19 cellular contexts compared by ENCODE assay signal in the genomic region with DNA sequence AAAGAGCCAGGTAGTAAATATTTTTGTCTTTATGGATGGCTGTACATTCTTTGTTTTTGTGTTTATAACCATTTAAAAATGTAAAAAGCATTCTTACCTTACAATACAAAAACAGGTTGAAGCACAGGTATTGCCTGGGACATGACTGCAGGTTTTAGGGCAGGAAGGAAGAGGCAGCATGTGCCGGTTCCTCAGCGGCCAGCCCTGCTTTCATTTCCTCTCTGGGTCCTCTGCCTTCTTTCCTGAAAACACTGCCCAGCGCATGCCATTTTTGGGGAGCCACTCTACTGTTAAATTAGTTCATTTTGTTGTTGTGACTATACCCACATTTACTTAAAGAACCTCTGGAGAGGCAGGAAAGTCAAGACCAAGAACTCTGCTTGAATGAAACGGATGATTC. TPM values are rescaled to one million over a fixed set of nuclear protein-coding genes. Genes with fewer than 3 reads are reported as not detected.
DNase-seq lines count a peak whose midpoint lies in the region; ATAC-seq and TF ChIP-seq lines count a peak whose summit lies in the region.
"Had no signal": no experiment of that assay in that cellular context is flagged by ENCODE, and none has a peak within 500 bp of the region (broad histone marks: within the 10 kb centered on the region; RNA-seq: fewer than 3 reads in every experiment).

No MANE protein-coding gene starts in this region.

- POLR2A ChIA-PET in activated CD4-positive, alpha-beta memory T cell treated with anti-CD3 and anti-CD28 coated beads, Interleukin-2, amount 10 ng/mL, durations not matched to agents 7 days and 5 days (lab: Charles Lee): no interaction called here
- POLR2A ChIA-PET in activated CD4-positive, alpha-beta memory T cell treated with anti-CD3 and anti-CD28 coated beads for 36 hours (lab: Charles Lee): no interaction called here
- POLR2A ChIA-PET in naive thymus-derived CD8-positive, alpha-beta T cell (lab: Charles Lee): no interaction called here

- H3K27ac ChIP-seq in GM23338 (ENCODE audit: low read depth): peak overlapping the region; percentile 57
- H3K27ac ChIP-seq: A549, colonic mucosa, tibial artery had no signal

- H3K9me2 ChIP-seq in GM23338 (ENCODE audit: insufficient read depth): no peaks in the 10 kb centered on the region

- no peak for TF ChIP-seq CTCF in GM23338 (conservative IDR thresholded peaks at IDR 0.05; ENCODE audit: low read depth in 2 of 2)

- intact Hi-C loops in activated CD4-positive, alpha-beta memory T cell treated with anti-CD3 and anti-CD28 coated beads for 36 hours (cut with micrococcal nuclease): no loop called here

- H3K36me3 Mint-ChIP-seq in activated CD4-positive, alpha-beta memory T cell treated with anti-CD3 and anti-CD28 coated beads, Interleukin-2, amount 10 ng/mL, durations not matched to agents 7 days and 5 days (ENCODE audit: low read depth): peaks cover 73% of the 10 kb centered on the region
- H3K36me3 Mint-ChIP-seq in activated CD4-positive, alpha-beta memory T cell treated with anti-CD3 and anti-CD28 coated beads for 36 hours: peaks cover 52% of the 10 kb centered on the region
- peaks cover 71% of the 10 kb centered on the region for H3K36me3 Mint-ChIP-seq in GM23338 (ENCODE audit: low read depth)
- peaks cover 35% of the 10 kb centered on the region for H3K36me3 Mint-ChIP-seq in activated naive CD8-positive, alpha-beta T cell treated with anti-CD3 and anti-CD28 coated beads for 36 hours
- peaks cover 9 to 83% (median 24%) of the 10 kb centered on the region in 3 donors for H3K36me3 Mint-ChIP-seq in naive thymus-derived CD8-positive, alpha-beta T cell

- H3K27me3 ChIP-seq in GM23338 (ENCODE audit: insufficient read depth): no peaks in the 10 kb centered on the region
- H3K27me3 ChIP-seq: colonic mucosa, tibial artery had no signal

- H3K9me3 Mint-ChIP-seq in activated CD4-positive, alpha-beta memory T cell treated with anti-CD3 and anti-CD28 coated beads, Interleukin-2, amount 10 ng/mL, durations not matched to agents 7 days and 5 days: no peaks in the 10 kb centered on the region
- no peaks in the 10 kb centered on the region for H3K9me3 Mint-ChIP-seq in activated CD4-positive, alpha-beta memory T cell treated with anti-CD3 and anti-CD28 coated beads for 36 hours
- H3K9me3 Mint-ChIP-seq in GM23338: no peaks in the 10 kb centered on the region
- no peaks in the 10 kb centered on the region for H3K9me3 Mint-ChIP-seq in activated naive CD8-positive, alpha-beta T cell treated with anti-CD3 and anti-CD28 coated beads for 36 hours
- H3K9me3 Mint-ChIP-seq in naive thymus-derived CD8-positive, alpha-beta T cell: no peaks in the 10 kb centered on the region
- H3K9me3 Mint-ChIP-seq: stimulated activated naive B cell treated with anti-CD40 and anti-IgM and Interleukin-4, amounts not matched to agents 10 μg/mL and 1 μg/mL and 100 μg/mL, for 72 hours had no signal

- DNase-seq in activated CD4-positive, alpha-beta memory T cell treated with anti-CD3 and anti-CD28 coated beads, Interleukin-2, amount 10 ng/mL, durations not matched to agents 7 days and 5 days: no peak
- DNase-seq in activated CD4-positive, alpha-beta memory T cell treated with anti-CD3 and anti-CD28 coated beads for 36 hours: no peak
- DNase-seq in GM23338 (ENCODE audit: low spot score) (no peak), NCI-H226 (no peak), NAMALWA (ENCODE audit: low spot score) (no peak), islet precursor cell (no peak)
- no peak for DNase-seq in activated naive CD8-positive, alpha-beta T cell treated with anti-CD3 and anti-CD28 coated beads for 36 hours
- DNase-seq in naive thymus-derived CD8-positive, alpha-beta T cell: peak in 2 of 10 donors; percentile 5 to 7
- DNase-seq: colonic mucosa; foreskin fibroblast; midbrain; NCI-H1092 treated with DMSO at 0.1 percent for 48 hours; NCI-H2081; NCI-H510A; stimulated activated naive B cell treated with anti-CD40 and anti-IgM and Interleukin-4, amounts not matched to agents 10 μg/mL and 1 μg/mL and 100 μg/mL, for 72 hours; tibial artery had no signal

- no peak overlapping the region for H2AFZ ChIP-seq in GM23338

- no peaks in the 10 kb centered on the region; the same call in 1 of the 2 replicates for H4K20me1 ChIP-seq in GM23338 (replicated peaks; ENCODE audit: insufficient read depth)

- H3F3A ChIP-seq in GM23338 (replicated peaks; ENCODE audit: low read depth): no peaks in the 10 kb centered on the region; the same call in 1 of the 2 replicates

- H3K4me2 ChIP-seq in GM23338: 0 out of 2 replicates have a peak overlapping the region, but pooled peaks have one; percentile 27
- H3K4me2 ChIP-seq: A549 had no signal

- no peaks in the 10 kb centered on the region for H3K27me3 Mint-ChIP-seq in activated CD4-positive, alpha-beta memory T cell treated with anti-CD3 and anti-CD28 coated beads, Interleukin-2, amount 10 ng/mL, durations not matched to agents 7 days and 5 days
- no peaks in the 10 kb centered on the region for H3K27me3 Mint-ChIP-seq in activated CD4-positive, alpha-beta memory T cell treated with anti-CD3 and anti-CD28 coated beads for 36 hours
- H3K27me3 Mint-ChIP-seq in GM23338 (ENCODE audit: insufficient read depth, low read depth, poor library complexity): peaks cover 10% of the 10 kb centered on the region
- H3K27me3 Mint-ChIP-seq in activated naive CD8-positive, alpha-beta T cell treated with anti-CD3 and anti-CD28 coated beads for 36 hours: no peaks in the 10 kb centered on the region
- H3K27me3 Mint-ChIP-seq in naive thymus-derived CD8-positive, alpha-beta T cell: no peaks in the 10 kb centered on the region
- H3K27me3 Mint-ChIP-seq: stimulated activated naive B cell treated with anti-CD40 and anti-IgM and Interleukin-4, amounts not matched to agents 10 μg/mL and 1 μg/mL and 100 μg/mL, for 72 hours had no signal

- peaks cover 45% of the 10 kb centered on the region for H3K4me1 ChIP-seq in GM23338 (ENCODE audit: insufficient read depth)
- H3K4me1 ChIP-seq: A549, colonic mucosa, tibial artery had no signal

- H3K27ac Mint-ChIP-seq in activated CD4-positive, alpha-beta memory T cell treated with anti-CD3 and anti-CD28 coated beads, Interleukin-2, amount 10 ng/mL, durations not matched to agents 7 days and 5 days: peak overlapping the region; percentile 46
- H3K27ac Mint-ChIP-seq in activated CD4-positive, alpha-beta memory T cell treated with anti-CD3 and anti-CD28 coated beads for 36 hours: no peak overlapping the region
- H3K27ac Mint-ChIP-seq in GM23338: peak overlapping the region; percentile 92
- peak overlapping the region; percentile 16 for H3K27ac Mint-ChIP-seq in activated naive CD8-positive, alpha-beta T cell treated with anti-CD3 and anti-CD28 coated beads for 36 hours
- peak overlapping the region; percentile 63 to 93 (median 83) for H3K27ac Mint-ChIP-seq in naive thymus-derived CD8-positive, alpha-beta T cell

- CTCF ChIA-PET in activated CD4-positive, alpha-beta memory T cell treated with anti-CD3 and anti-CD28 coated beads, Interleukin-2, amount 10 ng/mL, durations not matched to agents 7 days and 5 days (lab: Charles Lee): no interaction called here
- CTCF ChIA-PET in activated CD4-positive, alpha-beta memory T cell treated with anti-CD3 and anti-CD28 coated beads for 36 hours (lab: Charles Lee): no interaction called here

- ATAC-seq in GM23338: no peak
- ATAC-seq in naive thymus-derived CD8-positive, alpha-beta T cell: peak in 1 of 2 donors; percentile 62
- ATAC-seq: A549; activated CD4-positive, CD25-positive, alpha-beta regulatory T cell treated with anti-CD3 and anti-CD28 coated beads, Interleukin-2, amount 50 U/mL, for 24 hours had no signal

- 0 out of 2 replicates have a peak, but pooled peaks cover 4% of the 10 kb centered on the region for H3K79me2 ChIP-seq in GM23338 (replicated peaks; ENCODE audit: insufficient read depth)

- H3K4me1 Mint-ChIP-seq in activated CD4-positive, alpha-beta memory T cell treated with anti-CD3 and anti-CD28 coated beads, Interleukin-2, amount 10 ng/mL, durations not matched to agents 7 days and 5 days: peaks cover 23% of the 10 kb centered on the region
- H3K4me1 Mint-ChIP-seq in activated CD4-positive, alpha-beta memory T cell treated with anti-CD3 and anti-CD28 coated beads for 36 hours (ENCODE audit: low read depth): peaks cover 28% of the 10 kb centered on the region
- H3K4me1 Mint-ChIP-seq in GM23338: peaks cover 54% of the 10 kb centered on the region
- H3K4me1 Mint-ChIP-seq in activated naive CD8-positive, alpha-beta T cell treated with anti-CD3 and anti-CD28 coated beads for 36 hours: peaks cover 28% of the 10 kb centered on the region
- H3K4me1 Mint-ChIP-seq in naive thymus-derived CD8-positive, alpha-beta T cell: peaks cover 27 to 42% (median 35%) of the 10 kb centered on the region in 4 donors

- peaks cover 35% of the 10 kb centered on the region for H3K36me3 ChIP-seq in GM23338 (ENCODE audit: insufficient read depth)

- no peak overlapping the region for H3K4me3 Mint-ChIP-seq in activated CD4-positive, alpha-beta memory T cell treated with anti-CD3 and anti-CD28 coated beads, Interleukin-2, amount 10 ng/mL, durations not matched to agents 7 days and 5 days
- H3K4me3 Mint-ChIP-seq in activated CD4-positive, alpha-beta memory T cell treated with anti-CD3 and anti-CD28 coated beads for 36 hours: no peak overlapping the region
- H3K4me3 Mint-ChIP-seq in GM23338: no peak overlapping the region
- H3K4me3 Mint-ChIP-seq in activated naive CD8-positive, alpha-beta T cell treated with anti-CD3 and anti-CD28 coated beads for 36 hours: no peak overlapping the region
- H3K4me3 Mint-ChIP-seq in naive thymus-derived CD8-positive, alpha-beta T cell: peak overlapping the region in 2 of 10 donors; percentile 13 to 19
- H3K4me3 Mint-ChIP-seq: stimulated activated naive B cell treated with anti-CD40 and anti-IgM and Interleukin-4, amounts not matched to agents 10 μg/mL and 1 μg/mL and 100 μg/mL, for 72 hours had no signal

- H3K4me3 ChIP-seq in GM23338: no peak overlapping the region
- H3K4me3 ChIP-seq: A549, colonic mucosa, tibial artery had no signal

RNA-seq across cellular contexts. Expression of gene SACM1L, which starts 52.5 kb away (rescaled TPM):
- 100 to 1,000 TPM; 101 to 103 TPM for total RNA-seq in activated CD4-positive, alpha-beta memory T cell treated with anti-CD3 and anti-CD28 coated beads, Interleukin-2, amount 10 ng/mL, durations not matched to agents 7 days and 5 days
- 10 to 100 TPM; 64.3 to 71.2 TPM for total RNA-seq in activated CD4-positive, alpha-beta memory T cell treated with anti-CD3 and anti-CD28 coated beads for 36 hours
- 97.2 and 97.8 TPM in 2 replicates for total RNA-seq in GM23338 (2014; rRNA removed; shearing (Covaris generic))
- 43.2 and 43.5 TPM in 2 replicates for polyA plus RNA-seq in GM23338 (2016; fragmentation: Nextera tagmentation; extraction: Ambion mirVana)
- 100 to 1,000 TPM in 1 of 2 experiments, 10 to 100 TPM in 1; 99.3 to 101 TPM for total RNA-seq in activated naive CD8-positive, alpha-beta T cell treated with anti-CD3 and anti-CD28 coated beads for 36 hours
- 10 to 100 TPM; 89.8 to 94.4 TPM for total RNA-seq in naive thymus-derived CD8-positive, alpha-beta T cell
- polyA plus RNA-seq in naive thymus-derived CD8-positive, alpha-beta T cell: 10 to 100 TPM; 18.8 to 30.3 (median 18.8) TPM

RNA-seq across cellular contexts. Expression of gene SLC6A20, which starts 54.6 kb away (rescaled TPM):
- not detected for total RNA-seq in activated CD4-positive, alpha-beta memory T cell treated with anti-CD3 and anti-CD28 coated beads, Interleukin-2, amount 10 ng/mL, durations not matched to agents 7 days and 5 days
- total RNA-seq in activated CD4-positive, alpha-beta memory T cell treated with anti-CD3 and anti-CD28 coated beads for 36 hours: not detected
- 0.14 TPM in 1 of 2 replicates, not detected in the other for total RNA-seq in GM23338 (2014; rRNA removed; shearing (Covaris generic))
- polyA plus RNA-seq in GM23338 (2016; fragmentation: Nextera tagmentation; extraction: Ambion mirVana): 0.05 TPM in 1 of 2 replicates, not detected in the other
- total RNA-seq in activated naive CD8-positive, alpha-beta T cell treated with anti-CD3 and anti-CD28 coated beads for 36 hours: not detected
- under 1 TPM in 1 of 2 experiments, not detected in 1; 0.52 TPM for total RNA-seq in naive thymus-derived CD8-positive, alpha-beta T cell
- not detected for polyA plus RNA-seq in naive thymus-derived CD8-positive, alpha-beta T cell
- total RNA-seq: T-helper 2 cell treated with Interferon-gamma antibody and Interleukin-4, amounts not matched to agents 100 ng/mL and 5 ng/mL, for 36 hours had no signal
- polyA plus RNA-seq: A549 had no signal
